20 cellular contexts compared by ENCODE assay signal in the genomic region with DNA sequence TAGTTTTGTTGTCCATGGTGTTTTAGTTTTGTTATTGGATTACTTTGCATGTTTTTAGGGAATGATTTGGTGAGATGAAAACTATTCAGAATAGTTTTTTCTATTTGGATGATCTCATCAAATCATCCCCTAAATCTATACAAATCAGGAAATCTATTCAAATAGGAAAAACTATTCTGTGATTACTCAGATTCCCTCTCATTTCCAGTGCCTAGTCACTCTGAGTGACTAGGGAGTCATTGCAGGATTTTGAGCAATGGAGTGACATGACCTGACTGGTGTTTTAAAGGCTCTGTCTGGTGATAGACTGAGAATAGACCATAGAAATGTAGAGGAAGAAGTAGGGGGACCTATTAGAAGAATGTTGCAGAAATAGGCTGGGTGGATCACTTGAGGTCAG.
DNase-seq lines count a peak whose midpoint lies in the region; ATAC-seq, FAIRE-seq and TF ChIP-seq lines count a peak whose summit lies in the region.
"Had no signal": no experiment of that assay in that cellular context is flagged by ENCODE, and none has a peak within 500 bp of the region (broad histone marks: within the 10 kb centered on the region; RNA-seq: fewer than 3 reads in every experiment).

No MANE protein-coding gene starts in this region.

- H3K4me1 Mint-ChIP-seq in natural killer cell treated with Interleukin-12 subunit alpha and Interleukin-12 subunit beta and Interleukin-15 and Interleukin-18, amount 100 ng/mL, for 72 hours (ENCODE audit: low read depth in 2 of 2): peaks cover 0 to 5% of the 10 kb centered on the region in 2 donors
- peaks cover 0 to 1% of the 10 kb centered on the region in 2 donors for H3K4me1 Mint-ChIP-seq in effector memory CD8-positive, alpha-beta T cell (ENCODE audit: low read depth in 2 of 2)
- peaks cover 5% of the 10 kb centered on the region for H3K4me1 Mint-ChIP-seq in activated T-cell treated with anti-CD3 and anti-CD28 coated beads, Interleukin-2, amount 50 U/mL, for 24 hours (ENCODE audit: low read depth)

- H3K27me3 Mint-ChIP-seq in natural killer cell treated with Interleukin-12 subunit alpha and Interleukin-12 subunit beta and Interleukin-15 and Interleukin-18, amount 100 ng/mL, for 72 hours: no peaks in the 10 kb centered on the region
- no peaks in the 10 kb centered on the region for H3K27me3 Mint-ChIP-seq in effector memory CD8-positive, alpha-beta T cell
- H3K27me3 Mint-ChIP-seq in activated T-cell treated with anti-CD3 and anti-CD28 coated beads, Interleukin-2, amount 50 U/mL, for 24 hours: no peaks in the 10 kb centered on the region

- ATAC-seq in natural killer cell treated with Interleukin-12 subunit alpha and Interleukin-12 subunit beta and Interleukin-15 and Interleukin-18, amount 100 ng/mL, for 72 hours: no peak
- no peak for ATAC-seq in effector memory CD8-positive, alpha-beta T cell (replicated peaks)

- TF ChIP-seq CTCF in endothelial cell of umbilical vein (IDR thresholded peaks at IDR 0.05; ENCODE audit: extremely low read depth in 1 of 2, insufficient read depth in 1 of 2, low read depth in 1 of 2, low read length in 2 of 2) (no peak), keratinocyte (optimal IDR thresholded peaks at IDR 0.05 in 1 of 3, IDR thresholded peaks at IDR 0.05 in 1 of 3, conservative IDR thresholded peaks at IDR 0.05 in 1 of 3; ENCODE audit: extremely low read depth in 1 of 3, insufficient read depth in 2 of 3, low read length in 3 of 3) (no peak), thyroid gland (IDR thresholded peaks at IDR 0.05) (no peak)

- FAIRE-seq in RCC 7860 (lab: Jason Lieb, UNC): peak; percentile 30
- peak; percentile 42 for FAIRE-seq in endothelial cell of umbilical vein (lab: Jason Lieb, UNC)
- peak; percentile 39 for FAIRE-seq in keratinocyte (lab: Jason Lieb, UNC)

- TF ChIP-seq POLR2A in endothelial cell of umbilical vein (IDR thresholded peaks at IDR 0.05; ENCODE audit: low read depth, low read length) (no peak), thyroid gland (IDR thresholded peaks at IDR 0.05) (no peak)

- H3K4me3 ChIP-seq in ACC112 (ENCODE audit: low read depth, low read length) (no peak overlapping the region), endothelial cell of umbilical vein (replicated peaks in 1 of 3; ENCODE audit: insufficient read depth in 1 of 3, low read depth in 1 of 3, low read length in 3 of 3) (no peak overlapping the region), keratinocyte (ENCODE audit: control insufficient read depth in 2 of 3, extremely low read depth in 1 of 3, insufficient read depth in 2 of 3, low read depth in 1 of 3, low read length in 3 of 3) (no peak overlapping the region), thyroid gland (replicated peaks in 1 of 3) (no peak overlapping the region)

- H3K27ac Mint-ChIP-seq in natural killer cell treated with Interleukin-12 subunit alpha and Interleukin-12 subunit beta and Interleukin-15 and Interleukin-18, amount 100 ng/mL, for 72 hours: no peak overlapping the region
- no peak overlapping the region for H3K27ac Mint-ChIP-seq in effector memory CD8-positive, alpha-beta T cell
- no peak overlapping the region for H3K27ac Mint-ChIP-seq in activated T-cell treated with anti-CD3 and anti-CD28 coated beads, Interleukin-2, amount 50 U/mL, for 24 hours
- H3K27ac Mint-ChIP-seq: CD4-positive, alpha-beta T cell had no signal

- H3K36me3 ChIP-seq in ACC112 (ENCODE audit: insufficient read depth, low read length) (peaks cover 5% of the 10 kb centered on the region; the same call in 1 of the 2 replicates), endothelial cell of umbilical vein (ENCODE audit: control insufficient read depth in 2 of 2, extremely low read depth in 1 of 2, insufficient read depth in 2 of 2, low read length in 2 of 2) (no peaks in the 10 kb centered on the region), keratinocyte (ENCODE audit: control insufficient read depth in 2 of 2, extremely low read depth in 1 of 2, insufficient read depth in 2 of 2, low read length in 2 of 2) (no peaks in the 10 kb centered on the region), thyroid gland (no peaks in the 10 kb centered on the region)
- H3K36me3 ChIP-seq: BE2C had no signal

- no peak overlapping the region for H3K4me3 Mint-ChIP-seq in natural killer cell treated with Interleukin-12 subunit alpha and Interleukin-12 subunit beta and Interleukin-15 and Interleukin-18, amount 100 ng/mL, for 72 hours
- no peak overlapping the region for H3K4me3 Mint-ChIP-seq in effector memory CD8-positive, alpha-beta T cell
- H3K4me3 Mint-ChIP-seq in activated T-cell treated with anti-CD3 and anti-CD28 coated beads, Interleukin-2, amount 50 U/mL, for 24 hours: no peak overlapping the region
- H3K4me3 Mint-ChIP-seq: CD4-positive, alpha-beta T cell had no signal

- dilution Hi-C loops in endothelial cell of umbilical vein (cut with MboI; ENCODE audit: extremely low pct_ligation_motif_present, low sequenced_read_pairs) (no loop called here), keratinocyte (cut with MboI; ENCODE audit: extremely low pct_ligation_motif_present, low sequenced_read_pairs) (no loop called here)

- POLR2A ChIA-PET in endothelial cell of umbilical vein (lab: Charles Lee): no interaction called here

- no peak overlapping the region for H3K9ac ChIP-seq in endothelial cell of umbilical vein (replicated peaks; ENCODE audit: extremely low read depth, insufficient read depth, low read length)
- H3K9ac ChIP-seq in keratinocyte (ENCODE audit: control insufficient read depth, extremely low read depth, insufficient read depth, low read length): no peak overlapping the region
- H3K9ac ChIP-seq: KMS-11 had no signal

- H3K79me2 ChIP-seq in ACC112 (ENCODE audit: control insufficient read depth, insufficient read depth, low read length, unreplicated experiment) (peaks cover 30% of the 10 kb centered on the region), endothelial cell of umbilical vein (ENCODE audit: control insufficient read depth, insufficient read depth, low read length) (peaks cover 9% of the 10 kb centered on the region), keratinocyte (ENCODE audit: control insufficient read depth, insufficient read depth, low read length) (peaks cover 15% of the 10 kb centered on the region)

- H3K27ac ChIP-seq in ACC112 (ENCODE audit: low read depth, low read length): peak overlapping the region; percentile 62
- H3K27ac ChIP-seq in endothelial cell of umbilical vein (ENCODE audit: insufficient read depth, low read depth, low read length): no peak overlapping the region
- H3K27ac ChIP-seq in keratinocyte (ENCODE audit: control insufficient read depth, insufficient read depth, low read length): peak overlapping the region; percentile 48
- no peak overlapping the region for H3K27ac ChIP-seq in thyroid gland
- H3K27ac ChIP-seq: KMS-11, RWPE1 had no signal

- BruUV-seq in endothelial cell of umbilical vein (replicated peaks; lab: Mats Ljungman, UMichigan): no TSS peak

- CTCF ChIA-PET in endothelial cell of umbilical vein (lab: Charles Lee): interaction anchor here (0.9 to 1.3 kb wide), 2 partner anchors 10 to 81 kb away, joined by 3 read pairs; no protein-coding TSS in a partner anchor

- H3K27me3 ChIP-seq in ACC112 (ENCODE audit: insufficient read depth, low read length) (no peaks in the 10 kb centered on the region), endothelial cell of umbilical vein (ENCODE audit: control insufficient read depth in 2 of 2, insufficient read depth in 2 of 2, low read length in 2 of 2) (no peaks in the 10 kb centered on the region), keratinocyte (ENCODE audit: control insufficient read depth, extremely low read depth, insufficient read depth, low read length) (no peaks in the 10 kb centered on the region), thyroid gland (no peaks in the 10 kb centered on the region)
- H3K27me3 ChIP-seq: BE2C had no signal

- DNase-seq in RCC 7860 (ENCODE audit: low spot score) (no peak), endothelial cell of umbilical vein (ENCODE audit: low read depth, low spot score) (peak; percentile 20), keratinocyte (ENCODE audit: low read depth, low spot score) (no peak), thyroid gland (no peak)
- DNase-seq in natural killer cell treated with Interleukin-12 subunit alpha and Interleukin-12 subunit beta and Interleukin-15 and Interleukin-18, amount 100 ng/mL, for 72 hours (ENCODE audit: low spot score): no peak
- no peak for DNase-seq in effector memory CD8-positive, alpha-beta T cell
- no peak for DNase-seq in activated T-cell treated with anti-CD3 and anti-CD28 coated beads, Interleukin-2, amount 50 U/mL, for 24 hours
- DNase-seq: 8988T; BE2C; CD4-positive, alpha-beta T cell; DMS153; GF-D8; GOT3; NCI-H1417 treated with DMSO at 0.1 percent for 48 hours; NCI-H1930; NCI-H345; NCI-H524 treated with DMSO at 0.1 percent for 48 hours had no signal

- no peaks in the 10 kb centered on the region for H4K20me1 ChIP-seq in endothelial cell of umbilical vein (replicated peaks; ENCODE audit: control insufficient read depth, extremely low read depth, insufficient read depth, low read length)
- no peaks in the 10 kb centered on the region for H4K20me1 ChIP-seq in keratinocyte (ENCODE audit: control insufficient read depth, extremely low read depth, insufficient read depth, low read length)

- H3K9me3 Mint-ChIP-seq in natural killer cell treated with Interleukin-12 subunit alpha and Interleukin-12 subunit beta and Interleukin-15 and Interleukin-18, amount 100 ng/mL, for 72 hours: no peaks in the 10 kb centered on the region
- no peaks in the 10 kb centered on the region for H3K9me3 Mint-ChIP-seq in effector memory CD8-positive, alpha-beta T cell
- H3K9me3 Mint-ChIP-seq in activated T-cell treated with anti-CD3 and anti-CD28 coated beads, Interleukin-2, amount 50 U/mL, for 24 hours: no peaks in the 10 kb centered on the region
- H3K9me3 Mint-ChIP-seq: CD4-positive, alpha-beta T cell had no signal

- no peaks in the 10 kb centered on the region for H3K9me1 ChIP-seq in endothelial cell of umbilical vein (replicated peaks; ENCODE audit: control insufficient read depth, extremely low read depth, insufficient read depth, low read length)
- H3K9me1 ChIP-seq in keratinocyte (ENCODE audit: control insufficient read depth, extremely low read depth, insufficient read depth, low read length): no peaks in the 10 kb centered on the region

- H3K4me2 ChIP-seq in endothelial cell of umbilical vein (ENCODE audit: insufficient read depth, low read length): no peak overlapping the region
- peak overlapping the region; percentile 6 for H3K4me2 ChIP-seq in keratinocyte (ENCODE audit: control insufficient read depth, extremely low read depth, insufficient read depth, low read depth, low read length)
- H3K4me2 ChIP-seq: KMS-11 had no signal

- no peak overlapping the region for H2AFZ ChIP-seq in ACC112 (ENCODE audit: low read length, unreplicated experiment)
- H2AFZ ChIP-seq in endothelial cell of umbilical vein (ENCODE audit: low read depth, low read length): no peak overlapping the region
- H2AFZ ChIP-seq in keratinocyte (ENCODE audit: control insufficient read depth, low read length): no peak overlapping the region

- no peaks in the 10 kb centered on the region for H3K36me3 Mint-ChIP-seq in natural killer cell treated with Interleukin-12 subunit alpha and Interleukin-12 subunit beta and Interleukin-15 and Interleukin-18, amount 100 ng/mL, for 72 hours
- H3K36me3 Mint-ChIP-seq in effector memory CD8-positive, alpha-beta T cell (ENCODE audit: insufficient read depth): no peaks in the 10 kb centered on the region
- H3K36me3 Mint-ChIP-seq in activated T-cell treated with anti-CD3 and anti-CD28 coated beads, Interleukin-2, amount 50 U/mL, for 24 hours (ENCODE audit: low read depth): no peaks in the 10 kb centered on the region

- H3K9me3 ChIP-seq in endothelial cell of umbilical vein (replicated peaks; ENCODE audit: control insufficient read depth, insufficient read depth, low read length) (no peaks in the 10 kb centered on the region), keratinocyte (ENCODE audit: control insufficient read depth, low read depth, low read length) (no peaks in the 10 kb centered on the region), thyroid gland (no peaks in the 10 kb centered on the region)
- H3K9me3 ChIP-seq: BE2C had no signal

- H3K4me1 ChIP-seq in ACC112 (ENCODE audit: control insufficient read depth, insufficient read depth, low read length, unreplicated experiment) (peaks cover 32% of the 10 kb centered on the region), endothelial cell of umbilical vein (ENCODE audit: control insufficient read depth, extremely low read depth, insufficient read depth, low read length) (peaks cover 12% of the 10 kb centered on the region), keratinocyte (ENCODE audit: control insufficient read depth, extremely low read depth, insufficient read depth, low read length) (peaks cover 28% of the 10 kb centered on the region), thyroid gland (peaks cover 12 to 15% of the 10 kb centered on the region in 2 donors)
- H3K4me1 ChIP-seq: BE2C had no signal

- intact Hi-C loops in endothelial cell of umbilical vein (cut with micrococcal nuclease): no loop called here
- intact Hi-C loops in thyroid gland (cut with DNase I): no loop called here

Comparison
In these comparisons a context has a peak if more than half of its experiments do, and no peak if none do; other contexts are left out.
1. H3K27ac ChIP-seq: peak in ACC112 (single experiment) and keratinocyte (single experiment); none in endothelial cell of umbilical vein (single experiment) and thyroid gland (0 of 3).